15 cellular contexts compared by ENCODE assay signal in the genomic region with DNA sequence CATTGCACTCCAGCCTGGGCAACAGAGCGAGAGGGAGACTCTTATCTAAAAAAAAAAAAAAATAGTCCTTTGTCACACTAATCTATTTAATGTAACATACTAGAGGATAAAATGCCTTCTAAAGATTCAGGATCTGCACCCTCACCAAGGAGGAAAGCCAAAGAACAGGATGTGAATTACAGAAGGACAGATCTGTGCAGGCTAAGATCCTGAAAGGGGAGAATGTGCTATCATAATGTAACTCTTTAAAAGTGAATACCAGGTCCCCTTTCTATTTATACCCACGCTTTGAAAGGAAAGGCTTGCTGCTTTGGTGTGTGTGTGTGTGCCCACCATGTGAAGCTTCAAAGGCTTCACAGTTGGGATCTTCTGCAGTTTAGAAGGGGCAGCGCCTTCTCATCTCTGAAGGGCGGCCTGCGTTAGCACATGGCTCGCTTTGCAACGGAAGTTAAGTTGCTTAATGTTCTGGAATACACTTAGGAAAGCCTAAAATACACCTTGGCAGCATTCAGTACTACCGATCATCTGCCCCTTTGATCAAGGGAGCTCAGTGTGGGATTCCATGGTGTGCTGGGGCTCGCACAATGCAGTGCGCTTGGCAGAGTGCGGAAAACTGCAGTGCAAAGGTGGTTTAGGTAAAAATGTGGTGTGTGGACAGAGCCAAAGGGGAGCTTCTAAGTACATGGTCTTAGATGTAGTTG. TPM values are rescaled to one million over a fixed set of nuclear protein-coding genes. Genes with fewer than 3 reads are reported as not detected.
DNase-seq lines count a peak whose midpoint lies in the region; ATAC-seq, FAIRE-seq and TF ChIP-seq lines count a peak whose summit lies in the region.
"Had no signal": no experiment of that assay in that cellular context is flagged by ENCODE, and none has a peak within 500 bp of the region (broad histone marks: within the 10 kb centered on the region; RNA-seq: fewer than 3 reads in every experiment).

No MANE protein-coding gene starts in this region.

- no peak for TF ChIP-seq CTCF in HEK293 (tag by site-specific recombination; IDR thresholded peaks at IDR 0.05)
- TF ChIP-seq CTCF in H1 (IDR thresholded peaks at IDR 0.05; ENCODE audit: control extremely low read depth in 1 of 3, insufficient read depth in 1 of 3, low read depth in 1 of 3, low read length in 3 of 3) = no peak
- no peak for TF ChIP-seq CTCF in psoas muscle (IDR thresholded peaks at IDR 0.05)

- intact Hi-C loops in psoas muscle (cut with DNase I) = loop anchor here in 1 of 2 donors (5.0 kb wide), 1 partner anchor 111 kb away; no protein-coding TSS in a partner anchor

- no peak for DNase-seq in H1 (ENCODE audit: low read depth in 1 of 2, low spot score in 2 of 2)
- peak in 1 of 2 donors; percentile 60 for DNase-seq in psoas muscle
- DNase-seq in GM23248 = no peak
- DNase-seq in NCI-H446 treated with DMSO at 0.1 percent for 48 hours (lab: John Stamatoyannopoulos, UW) = no peak
- DNase-seq: AML-193, NCI-H1417, NCI-H1930, NCI-H524 treated with DMSO at 0.1 percent for 48 hours, RPMI8226 had no signal

- H3K23me2 ChIP-seq in H1 (ENCODE audit: low read depth, low read length) = peaks cover 5% of the 10 kb centered on the region; the same call in 1 of the 2 replicates

- peak overlapping the region; percentile 10; the same call in 1 of the 2 replicates for H2BK12ac ChIP-seq in H1 (ENCODE audit: low read depth, low read length)

- H2AK5ac ChIP-seq in H1 (ENCODE audit: low read depth, low read length) = 0 out of 2 replicates have a peak overlapping the region, but pooled peaks have one; percentile 5

- H3K14ac ChIP-seq in H1 (ENCODE audit: insufficient read length) = no peak overlapping the region

- H3K4me1 ChIP-seq in HEK293 (ENCODE audit: control insufficient read depth, insufficient read depth, low read length) (peaks cover 20% of the 10 kb centered on the region), H1 (replicated peaks in 1 of 4; ENCODE audit: control insufficient read depth in 3 of 4, insufficient read depth in 4 of 4, low read length in 3 of 4) (peaks cover 6 to 44% (median 35%) of the 10 kb centered on the region in 4 experiments), iPS-20b (ENCODE audit: insufficient read depth, low read length) (peaks cover 47% of the 10 kb centered on the region), psoas muscle (peaks cover 74% of the 10 kb centered on the region), GM23248 (ENCODE audit: insufficient read depth) (no peaks in the 10 kb centered on the region)
- H3K4me1 ChIP-seq: SJSA1 had no signal

- H3K4me3 ChIP-seq in HEK293 (ENCODE audit: low read depth, low read length) (no peak overlapping the region), H1 (ENCODE audit: extremely low read depth in 1 of 4, insufficient read depth in 2 of 4, low read depth in 3 of 4, low read length in 4 of 4) (no peak overlapping the region), iPS-20b (ENCODE audit: low read length) (no peak overlapping the region), psoas muscle (peak overlapping the region; percentile 8), GM23248 (no peak overlapping the region)
- H3K4me3 ChIP-seq: SJSA1 had no signal

- no peak overlapping the region for H3K56ac ChIP-seq in H1 (replicated peaks; ENCODE audit: insufficient read length, low read depth, low read length)

- peaks cover 4% of the 10 kb centered on the region; the same call in 1 of the 2 replicates for H3K79me1 ChIP-seq in H1 (ENCODE audit: low read depth, low read length)

- H4K8ac ChIP-seq in H1 (ENCODE audit: extremely low read depth, insufficient read depth, low read length) = no peak overlapping the region

- H3K9me2 ChIP-seq in GM23248 (ENCODE audit: insufficient read depth) = no peaks in the 10 kb centered on the region

- H2AFZ ChIP-seq in H1 (ENCODE audit: low read length) (no peak overlapping the region), GM23248 (no peak overlapping the region)

- no peak for TF ChIP-seq RAD21 in H1 (IDR thresholded peaks at IDR 0.05 in 1 of 2, conservative IDR thresholded peaks at IDR 0.05 in 1 of 2; ENCODE audit: low read depth in 2 of 2, low read length in 2 of 2)

- H3F3A ChIP-seq in GM23248 (ENCODE audit: insufficient read depth) = no peaks in the 10 kb centered on the region

- POLR2A ChIA-PET in HEK293 (lab: Yijun Ruan, JAX) (interaction anchor here (0.7 kb wide), 1 partner anchor 1533 kb away, joined by 3 read pairs; no protein-coding TSS in a partner anchor), H1 (lab: Charles Lee; ENCODE audit: partially characterized antibody) (interaction anchor here (0.8 to 1.4 kb wide), 7 partner anchors 9 to 121 kb away, joined by 3 to 5 read pairs (median 3); no protein-coding TSS in a partner anchor)

- TF ChIP-seq EP300 in H1 (IDR thresholded peaks at IDR 0.05; ENCODE audit: borderline replicate concordance in 1 of 2, low read depth in 2 of 2, low read length in 2 of 2) = no peak

- in situ Hi-C loops in GM23248 (cut with MboI) = loop anchor here (10.0 kb wide), 1 partner anchor 59 kb away; no protein-coding TSS in a partner anchor

- TF ChIP-seq POLR2A in H1 (IDR thresholded peaks at IDR 0.05; ENCODE audit: control extremely low read depth in 1 of 2, low read depth in 2 of 2, low read length in 2 of 2) = no peak

- no peak overlapping the region for H2BK20ac ChIP-seq in H1 (ENCODE audit: low read length)

- H3K79me2 ChIP-seq in H1 (ENCODE audit: control insufficient read depth in 1 of 2, insufficient read depth in 2 of 2, low read length in 2 of 2) = peaks cover 66 to 100% of the 10 kb centered on the region in 2 experiments
- H3K79me2 ChIP-seq in GM23248 (ENCODE audit: insufficient read depth) = no peaks in the 10 kb centered on the region

- no peak overlapping the region; a peak in 1 of 7 replicates for H3K9ac ChIP-seq in H1 (replicated peaks in 1 of 4; ENCODE audit: extremely low read depth in 1 of 4, low read depth in 3 of 4, low read length in 3 of 4)
- H3K9ac ChIP-seq in iPS-20b (ENCODE audit: low read depth, low read length) = peak overlapping the region; percentile 16; the same call in 1 of the 2 replicates
- no peak overlapping the region for H3K9ac ChIP-seq in GM23248

- peak overlapping the region; percentile 24 for H2BK120ac ChIP-seq in H1 (replicated peaks; ENCODE audit: low read depth, low read length)

- H3K27me3 ChIP-seq in H1 (replicated peaks in 1 of 4; ENCODE audit: control insufficient read depth in 3 of 4, extremely low read depth in 1 of 4, insufficient read depth in 3 of 4, low read length in 3 of 4) (no peaks in the 10 kb centered on the region), iPS-20b (ENCODE audit: insufficient read depth, low read length) (no peaks in the 10 kb centered on the region), psoas muscle (ENCODE audit: insufficient read depth in 3 of 3, low read length in 2 of 3) (no peaks in the 10 kb centered on the region), GM23248 (replicated peaks; ENCODE audit: insufficient read depth) (peaks cover 10% of the 10 kb centered on the region)

- H4K20me1 ChIP-seq in H1 (replicated peaks in 1 of 2; ENCODE audit: control insufficient read depth in 1 of 2, insufficient read depth in 2 of 2, low read length in 2 of 2) (peaks cover 9 to 23% of the 10 kb centered on the region in 2 experiments), GM23248 (ENCODE audit: insufficient read depth) (no peaks in the 10 kb centered on the region)

- peak overlapping the region; percentile 2 for H3K23ac ChIP-seq in H1 (ENCODE audit: insufficient read length)

- H3K4ac ChIP-seq in H1 (replicated peaks; ENCODE audit: insufficient read length, low read depth, low read length) = peak overlapping the region; percentile 65

- CTCF ChIA-PET in HEK293 (lab: Yijun Ruan, JAX) = interaction anchor here (1.1 to 1.2 kb wide), 2 partner anchors 9 to 125 kb away, joined by 4 to 5 read pairs; no protein-coding TSS in a partner anchor
- CTCF ChIA-PET in H1 (lab: Charles Lee; ENCODE audit: partially characterized antibody) = interaction anchor here (0.6 to 1.6 kb wide), 7 partner anchors 11 to 360 kb away, joined by 3 to 5 read pairs (median 3); no protein-coding TSS in a partner anchor

- H3K36me3 ChIP-seq in HEK293 (ENCODE audit: control insufficient read depth in 2 of 2, insufficient read depth in 1 of 2, low read length in 2 of 2) (no peaks in the 10 kb centered on the region), H1 (ENCODE audit: control insufficient read depth in 2 of 4, insufficient read depth in 4 of 4, low read length in 3 of 4) (0 out of 8 replicates have a peak, but pooled peaks cover 0 to 7% (median 0%) of the 10 kb centered on the region in 4 experiments), iPS-20b (ENCODE audit: insufficient read depth, low read depth, low read length) (0 out of 2 replicates have a peak, but pooled peaks cover 3% of the 10 kb centered on the region), psoas muscle (ENCODE audit: insufficient read depth in 1 of 2, low read depth in 1 of 2) (no peaks in the 10 kb centered on the region), GM23248 (ENCODE audit: low read depth) (no peaks in the 10 kb centered on the region)
- H3K36me3 ChIP-seq: SJSA1 had no signal

- peak overlapping the region; percentile 79 for H4K91ac ChIP-seq in H1 (replicated peaks; ENCODE audit: insufficient read length, low read length)

- H3K4me2 ChIP-seq in H1 (ENCODE audit: insufficient read depth in 1 of 2, low read depth in 2 of 2, low read length in 2 of 2) (peak overlapping the region in 1 of 2 experiments; percentile 44; a peak in 2 of 4 replicates), GM23248 (ENCODE audit: unreplicated experiment) (no peak overlapping the region)

- H3K9me3 ChIP-seq in HEK293 (ENCODE audit: control insufficient read depth, insufficient read depth, low read depth, low read length) (no peaks in the 10 kb centered on the region), H1 (ENCODE audit: insufficient read depth in 2 of 2, low read depth in 1 of 2, low read length in 1 of 2) (no peaks in the 10 kb centered on the region), iPS-20b (ENCODE audit: insufficient read depth, low read depth, low read length) (no peaks in the 10 kb centered on the region), psoas muscle (no peaks in the 10 kb centered on the region), GM23248 (ENCODE audit: low read depth) (no peaks in the 10 kb centered on the region)
- H3K9me3 ChIP-seq: SJSA1 had no signal

- no peak for FAIRE-seq in H1 (lab: Jason Lieb, UNC)
- FAIRE-seq: GM12891 had no signal

- ATAC-seq in psoas muscle (peak; percentile 78 to 89 (median 83)), HG02938 (IDR thresholded peaks at IDR 0.05; ENCODE audit: unreplicated experiment) (no peak)

- H2BK5ac ChIP-seq in H1 (ENCODE audit: low read depth, low read length) = peak overlapping the region; percentile 36; the same call in 1 of the 2 replicates

- 81% methylated on average over 11 of the region's 11 CpGs; no CpG with 5 or more reads in 1 of the 2 experiments for WGBS in H1 (ENCODE audit: extremely low coverage in 1 of 2, insufficient coverage in 1 of 2, insufficient read length in 1 of 2, insufficient replicate concordance in 2 of 2, low coverage in 1 of 2, low lambda C conversion rate in 2 of 2, missing lambda C conversion rate in 1 of 2), 2 experiments
- WGBS in psoas muscle, 3 donors = 34 to 52% (median 36%) methylated on average over 11 of the region's 11 CpGs
- 46 to 52% methylated on average over 11 of the region's 11 CpGs for whole genome bisulfite sequencing in GM23248 (ENCODE audit: low coverage in 1 of 2, low lambda C conversion rate in 2 of 2, missing lambda C conversion rate in 2 of 2), 2 experiments

- no peak overlapping the region for H3K18ac ChIP-seq in H1 (ENCODE audit: extremely low read depth, low read length)

- peak overlapping the region; percentile 51 for H4K5ac ChIP-seq in H1 (ENCODE audit: insufficient read length, low read depth, low read length)

- no peak overlapping the region for H3K27ac ChIP-seq in HEK293 (ENCODE audit: extremely low read depth, low read depth, low read length)
- no peak overlapping the region for H3K27ac ChIP-seq in H1 (ENCODE audit: low read depth, low read length)
- H3K27ac ChIP-seq in iPS-20b (ENCODE audit: low read length) = peak overlapping the region; percentile 59
- peak overlapping the region; percentile 99 for H3K27ac ChIP-seq in psoas muscle
- H3K27ac ChIP-seq in GM23248 = no peak overlapping the region
- H3K27ac ChIP-seq: SJSA1 had no signal

- H2BK15ac ChIP-seq in H1 (ENCODE audit: low read length) = no peak overlapping the region

RNA-seq across cellular contexts. Expression of a gene that starts 6.8 kb away (rescaled TPM):
- 123 and 131 TPM in 2 replicates for total RNA-seq in H1 (2021; fragmentation: NEBNext Ultra II Directional; extraction: Animal tissue kit (Norgen Biotek cat#: 25700))
- polyA plus RNA-seq in H1 (2011; rRNA removed) = 18.3 and 22.2 TPM in 2 replicates
- polyA plus RNA-seq in H1 (2011; cell fraction: cytosol; rRNA removed) = 17.7 TPM
- polyA plus RNA-seq in H1 (2011; cell fraction: nucleus; rRNA removed) = 41.9 TPM
- polyA plus RNA-seq in H1 (2012, experiment 1 of 2) = 35.3 to 44.8 TPM (median 42.0 TPM) in 4 replicates
- 5.8 TPM for polyA plus RNA-seq in H1 (2012, experiment 2 of 2)
- polyA plus RNA-seq in H1 (2013, experiment 1 of 2) = 33.3 TPM
- polyA plus RNA-seq in H1 (2013, experiment 2 of 2) = 30.9 TPM
- 55.8 and 66.8 TPM in 2 replicates for polyA minus RNA-seq in H1 (2011; rRNA and poly(A)+ RNA removed)
- 60.4 TPM for polyA minus RNA-seq in H1 (2011; cell fraction: cytosol; rRNA and poly(A)+ RNA removed)
- polyA minus RNA-seq in H1 (2011; cell fraction: nucleus; rRNA and poly(A)+ RNA removed) = 55.3 TPM
- 10 to 100 TPM; 19.6 to 24.1 (median 20.5) TPM for total RNA-seq in psoas muscle
- polyA plus RNA-seq in psoas muscle = 1 to 10 TPM; 1.7 to 8.1 (median 3.1) TPM
- not detected in 2 replicates for total RNA-seq in GM23248 (2014; rRNA removed; shearing (Covaris generic))
- polyA plus RNA-seq in GM23248 (2016; fragmentation: Nextera tagmentation; extraction: Ambion mirVana) = 0.10 TPM in 1 of 2 replicates, not detected in the other
- total RNA-seq: SJSA1 had no signal
- polyA plus RNA-seq: IgD-negative memory B cell had no signal

Comparison
In these comparisons a context has a peak if more than half of its experiments do, and no peak if none do; other contexts are left out.
1. H3K27ac ChIP-seq: peak in iPS-20b (single experiment) and psoas muscle (single experiment); none in HEK293 (single experiment), H1 (single experiment) and GM23248 (single experiment).
2. RNA of a gene that starts 6.8 kb away (total RNA-seq): 123 to 131 TPM in H1 and 19.6 to 24.1 TPM in psoas muscle; not detected in GM23248; every median in the first group is over 10 times any median in the second.